9 cellular contexts compared by ENCODE assay signal in genomic region chr12:6536894-6537579, GRCh38. TPM values are rescaled to one million over a fixed set of nuclear protein-coding genes. Genes with fewer than 3 reads are reported as not detected.
DNase-seq lines count a peak whose midpoint lies in the region; ATAC-seq and TF ChIP-seq lines count a peak whose summit lies in the region.
"Had no signal": no experiment of that assay in that cellular context is flagged by ENCODE, and none has a peak within 500 bp of the region (broad histone marks: within the 10 kb centered on the region; RNA-seq: fewer than 3 reads in every experiment).

No MANE protein-coding gene starts in this region.

- peaks cover 78% of the 10 kb centered on the region for H3F3A ChIP-seq in SK-N-SH (replicated peaks; ENCODE audit: insufficient read depth)

- H3K4me3 Mint-ChIP-seq in activated B cell treated with CpG ODN at 0.5 μM for 24 hours = peak overlapping the region; percentile 32

- H3K27ac Mint-ChIP-seq in activated B cell treated with CpG ODN at 0.5 μM for 24 hours = peak overlapping the region; percentile 79

- peak overlapping the region; percentile 93 to 97 for H3K4me3 ChIP-seq in SK-N-SH (ENCODE audit: low read depth in 2 of 2, low read length in 1 of 2)
- H3K4me3 ChIP-seq in foreskin fibroblast (ENCODE audit: low read depth in 1 of 2, low read length in 2 of 2) = peak overlapping the region; percentile 92 to 96

- CTCF ChIA-PET in SK-N-SH (lab: Yijun Ruan, JAX) (interaction anchor here (0.6 to 9.4 kb wide), 36 partner anchors 8 to 549 kb away, joined by 3 to 228 read pairs (median 4); partner anchors contain the start of genes IFFO1, MRPL51, NOP2 and TNFRSF1A), activated B cell treated with CpG ODN at 0.5 μM for 24 hours (lab: Charles Lee) (interaction anchor here (0.5 to 4.3 kb wide), 30 partner anchors 8 to 346 kb away, joined by 3 to 111 read pairs (median 4); partner anchors contain the start of genes CD27, MRPL51, TAPBPL and VAMP1)

- TF ChIP-seq EP300 in SK-N-SH (IDR thresholded peaks at IDR 0.05; ENCODE audit: borderline replicate concordance in 1 of 2, low read depth in 1 of 2, low read length in 1 of 2) = no peak

- TF ChIP-seq CTCF in SK-N-SH (IDR thresholded peaks at IDR 0.05) (no peak), activated B cell treated with CpG ODN at 0.5 μM for 24 hours (IDR thresholded peaks at IDR 0.05) (no peak), foreskin fibroblast (IDR thresholded peaks at IDR 0.05; ENCODE audit: low read depth, low read length) (no peak)

- ATAC-seq in SK-N-SH treated with all-trans-retinoic acid at 6 μM for 48 hours = no peak
- no peak for ATAC-seq in activated B cell treated with CpG ODN at 0.5 μM for 24 hours (ENCODE audit: low read depth)
- ATAC-seq in stimulated activated naive CD8-positive, alpha-beta T cell treated with anti-CD3 and anti-CD28 coated beads, Interleukin-15, Interleukin-2, amounts not matched to agents 100 U/mL and 50 U/mL, for 24 hours = no peak
- no peak for ATAC-seq in sciatic nerve
- no peak for ATAC-seq in GM21423 (IDR thresholded peaks at IDR 0.05; ENCODE audit: unreplicated experiment)
- ATAC-seq: left lung had no signal

- no peaks in the 10 kb centered on the region for H3K9me2 ChIP-seq in SK-N-SH

- peaks cover 42% of the 10 kb centered on the region for H3K36me3 Mint-ChIP-seq in activated B cell treated with CpG ODN at 0.5 μM for 24 hours (ENCODE audit: low read depth)

- no peaks in the 10 kb centered on the region for H3K9me3 ChIP-seq in SK-N-SH
- H3K9me3 ChIP-seq: left lung had no signal

- no peaks in the 10 kb centered on the region for H3K27me3 ChIP-seq in SK-N-SH (ENCODE audit: insufficient read depth)
- H3K27me3 ChIP-seq: left lung had no signal

- no peaks in the 10 kb centered on the region for H3K9me3 Mint-ChIP-seq in activated B cell treated with CpG ODN at 0.5 μM for 24 hours

- DNase-seq in SK-N-SH = no peak
- DNase-seq in activated B cell treated with CpG ODN at 0.5 μM for 24 hours = no peak
- DNase-seq in foreskin fibroblast = peak; percentile 22 to 39
- peak; percentile 39 for DNase-seq in stimulated activated naive CD8-positive, alpha-beta T cell treated with anti-CD3 and anti-CD28 coated beads, Interleukin-15, Interleukin-2, amounts not matched to agents 100 U/mL and 50 U/mL, for 24 hours
- no peak for DNase-seq in GF-D8 (lab: John Stamatoyannopoulos, UW)
- DNase-seq in sciatic nerve (ENCODE audit: low spot score) = no peak

- peaks cover 55% of the 10 kb centered on the region for H4K20me1 ChIP-seq in SK-N-SH (ENCODE audit: insufficient read depth)

- H3K4me1 ChIP-seq in SK-N-SH (ENCODE audit: control insufficient read depth in 1 of 2, insufficient read depth in 2 of 2, low read depth in 1 of 2, low read length in 1 of 2) = peaks cover 10 to 31% of the 10 kb centered on the region in 2 experiments; a peak in 3 of 4 replicates

- H3K27me3 Mint-ChIP-seq in activated B cell treated with CpG ODN at 0.5 μM for 24 hours = no peaks in the 10 kb centered on the region

- peaks cover 67% of the 10 kb centered on the region for H3K4me1 Mint-ChIP-seq in activated B cell treated with CpG ODN at 0.5 μM for 24 hours

- H3K36me3 ChIP-seq in SK-N-SH (replicated peaks in 1 of 2; ENCODE audit: control insufficient read depth in 1 of 2, insufficient read depth in 2 of 2, low read length in 1 of 2) = peaks cover 36 to 52% of the 10 kb centered on the region in 2 experiments

- H2AFZ ChIP-seq in SK-N-SH (ENCODE audit: low read depth) = no peak overlapping the region

- intact Hi-C loops in activated B cell treated with CpG ODN at 0.5 μM for 24 hours (cut with micrococcal nuclease) (loop anchor here (1.0 to 5.0 kb wide), 3 partner anchors 215 to 550 kb away; no protein-coding TSS in a partner anchor), sciatic nerve (cut with DNase I) (no loop called here)

- H3K4me2 ChIP-seq in SK-N-SH = peak overlapping the region; percentile 100

- POLR2A ChIA-PET in SK-N-SH (lab: Yijun Ruan, JAX) (interaction anchor here (1.7 to 5.4 kb wide), 4 partner anchors 8 to 67 kb away, joined by 6 to 73 read pairs (median 12); partner anchors contain the start of genes NOP2 and VAMP1), activated B cell treated with CpG ODN at 0.5 μM for 24 hours (lab: Charles Lee) (interaction anchor here (1.3 to 4.2 kb wide), 8 partner anchors 17 to 112 kb away, joined by 3 to 71 read pairs (median 35); partner anchors contain the start of genes MRPL51 and VAMP1)

- peak overlapping the region; percentile 99 for H3K9ac ChIP-seq in SK-N-SH

- peaks cover 53% of the 10 kb centered on the region for H3K79me2 ChIP-seq in SK-N-SH (ENCODE audit: insufficient read depth)

- WGBS in SK-N-SH (ENCODE audit: low lambda C conversion rate) = 60% methylated on average over 12 of the region's 19 CpGs

- no peak for TF ChIP-seq RAD21 in SK-N-SH (IDR thresholded peaks at IDR 0.05; ENCODE audit: low read length)

- H3K27ac ChIP-seq in SK-N-SH (ENCODE audit: low read depth in 2 of 2, low read length in 1 of 2) = peak overlapping the region; percentile 95 to 96

TF ChIP-seq in SK-N-SH, 30 proteins besides CTCF, POLR2A, EP300 and RAD21 (continues in another document):
- TF ChIP-seq SIN3A (IDR thresholded peaks at IDR 0.05; ENCODE audit: borderline replicate concordance, low read depth, low read length) (no peak), JUND (IDR thresholded peaks at IDR 0.05) (peak; percentile 4; the same call in 1 of the 2 replicates), FOXJ3 (CRISPR knock-in tag; IDR thresholded peaks at IDR 0.05) (no peak)

TF ChIP-seq in SK-N-SH treated with all-trans-retinoic acid at 6 μM for 48 hours, 23 proteins besides CTCF, POLR2A, EP300 and RAD21 (continues in another document):
- TF ChIP-seq ZNF565 (CRISPR knock-in tag; conservative IDR thresholded peaks at IDR 0.05; ENCODE audit: low read depth) (no peak), TSHZ2 (CRISPR knock-in tag; IDR thresholded peaks at IDR 0.05) (no peak), ZNF70 (CRISPR knock-in tag; IDR thresholded peaks at IDR 0.05) (no peak), OSR1 (CRISPR knock-in tag; IDR thresholded peaks at IDR 0.05) (no peak), ZFP30 (CRISPR knock-in tag; IDR thresholded peaks at IDR 0.05) (no peak)

RNA-seq across cellular contexts. Expression of gene GAPDH, which starts 2.7 kb away (rescaled TPM):
- 7,875 and 8,077 TPM in 2 replicates for polyA plus RNA-seq in SK-N-SH (2012; rRNA removed)
- 5,050 and 6,344 TPM in 2 replicates for polyA plus RNA-seq in SK-N-SH (2012; cell fraction: cytosol; rRNA removed)
- 5,294 and 6,955 TPM in 2 replicates for polyA plus RNA-seq in SK-N-SH (2012; cell fraction: nucleus; rRNA removed)
- total RNA-seq in activated B cell treated with CpG ODN at 0.5 μM for 24 hours = 1,003 and 1,033 TPM in 2 replicates
- 1,200 TPM for total RNA-seq in sciatic nerve

RNA-seq across cellular contexts. Expression of gene IFFO1, which starts 18.8 kb away (rescaled TPM):
- 50.1 and 50.6 TPM in 2 replicates for polyA plus RNA-seq in SK-N-SH (2012; rRNA removed)
- polyA plus RNA-seq in SK-N-SH (2012; cell fraction: cytosol; rRNA removed) = 16.0 and 21.0 TPM in 2 replicates
- polyA plus RNA-seq in SK-N-SH (2012; cell fraction: nucleus; rRNA removed) = 274 and 306 TPM in 2 replicates
- 23.6 and 25.9 TPM in 2 replicates for total RNA-seq in activated B cell treated with CpG ODN at 0.5 μM for 24 hours
- total RNA-seq in sciatic nerve = 38.7 TPM

RNA-seq across cellular contexts. Expression of gene NOP2, which starts 31.1 kb away (rescaled TPM):
- polyA plus RNA-seq in SK-N-SH (2012; rRNA removed) = 64.5 and 76.2 TPM in 2 replicates
- 45.2 and 46.3 TPM in 2 replicates for polyA plus RNA-seq in SK-N-SH (2012; cell fraction: cytosol; rRNA removed)
- polyA plus RNA-seq in SK-N-SH (2012; cell fraction: nucleus; rRNA removed) = 283 and 315 TPM in 2 replicates
- 114 and 121 TPM in 2 replicates for total RNA-seq in activated B cell treated with CpG ODN at 0.5 μM for 24 hours
- total RNA-seq in sciatic nerve = 27.6 TPM

RNA-seq across cellular contexts. Expression of gene NCAPD2, which starts 43.1 kb away (rescaled TPM):
- polyA plus RNA-seq in SK-N-SH (2012; rRNA removed) = 39.8 and 46.9 TPM in 2 replicates
- polyA plus RNA-seq in SK-N-SH (2012; cell fraction: cytosol; rRNA removed) = 27.2 and 35.7 TPM in 2 replicates
- 46.2 and 57.3 TPM in 2 replicates for polyA plus RNA-seq in SK-N-SH (2012; cell fraction: nucleus; rRNA removed)
- total RNA-seq in activated B cell treated with CpG ODN at 0.5 μM for 24 hours = 38.4 and 40.9 TPM in 2 replicates
- 21.3 TPM for total RNA-seq in sciatic nerve

RNA-seq across cellular contexts. Expression of gene MRPL51, which starts 44.0 kb away (rescaled TPM):
- polyA plus RNA-seq in SK-N-SH (2012; rRNA removed) = 189 and 195 TPM in 2 replicates
- polyA plus RNA-seq in SK-N-SH (2012; cell fraction: cytosol; rRNA removed) = 238 and 299 TPM in 2 replicates
- 53.6 and 63.7 TPM in 2 replicates for polyA plus RNA-seq in SK-N-SH (2012; cell fraction: nucleus; rRNA removed)
- total RNA-seq in activated B cell treated with CpG ODN at 0.5 μM for 24 hours (130 and 145 TPM in 2 replicates), sciatic nerve (117 TPM)

Comparison
In these comparisons a context has a peak if more than half of its experiments do, and no peak if none do; other contexts are left out.
1. DNase-seq: peak in foreskin fibroblast (2 of 2) and stimulated activated naive CD8-positive, alpha-beta T cell treated with anti-CD3 and anti-CD28 coated beads, Interleukin-15, Interleukin-2, amounts not matched to agents 100 U/mL and 50 U/mL, for 24 hours (single experiment); none in SK-N-SH (single experiment), activated B cell treated with CpG ODN at 0.5 μM for 24 hours (single experiment), GF-D8 (single experiment) and sciatic nerve (single experiment).